ENCODE assay signal across 15 cellular contexts in genomic region chr13:46523972-46524737, GRCh38. TPM values are rescaled to one million over a fixed set of nuclear protein-coding genes. Genes with fewer than 3 reads are reported as not detected.
DNase-seq lines count a peak whose midpoint lies in the region; ATAC-seq, FAIRE-seq and TF ChIP-seq lines count a peak whose summit lies in the region.
"Had no signal": no experiment of that assay in that cellular context is flagged by ENCODE, and none has a peak within 500 bp of the region (broad histone marks: within the 10 kb centered on the region; RNA-seq: fewer than 3 reads in every experiment).

No MANE protein-coding gene starts in this region.

- DNase-seq in PC-3: peak; percentile 7
- DNase-seq in fibroblast of pulmonary artery (ENCODE audit: low read depth): peak; percentile 84
- DNase-seq in HepG2 (ENCODE audit: low spot score): no peak
- peak; percentile 59 for DNase-seq in superior temporal gyrus (ENCODE audit: extremely low spot score)
- no peak for DNase-seq in left colon
- DNase-seq in middle frontal gyrus (ENCODE audit: extremely low spot score, low spot score): no peak
- no peak for DNase-seq in DMS79 treated with DMSO at 0.1 percent for 48 hours (lab: John Stamatoyannopoulos, UW)
- DNase-seq: activated CD4-positive, CD25-positive, alpha-beta regulatory T cell treated with anti-CD3 and anti-CD28 coated beads, Interleukin-2, amount 50 U/mL, for 72 hours; activated naive CD4-positive, alpha-beta T cell; Karpas-422; NCI-H1417; NCI-H2227 treated with DMSO at 0.1 percent for 48 hours; psoas muscle; SIG-M5 had no signal

- no peak for TF ChIP-seq POLR2A in HepG2 (IDR thresholded peaks at IDR 0.05; ENCODE audit: insufficient read depth in 1 of 2, low read depth in 2 of 2, low read length in 2 of 2)

- no peak overlapping the region for H3K4me2 ChIP-seq in PC-3 (ENCODE audit: low read length)
- H3K4me2 ChIP-seq in HepG2 (ENCODE audit: low read depth, low read length): no peak overlapping the region

- TF ChIP-seq EP300 in HepG2 (IDR thresholded peaks at IDR 0.05; ENCODE audit: low read depth in 2 of 2, low read length in 2 of 2) (no peak), HepG2 (CRISPR knock-in tag; IDR thresholded peaks at IDR 0.05; ENCODE audit: borderline replicate concordance) (no peak)

- WGBS in HepG2 (ENCODE audit: low lambda C conversion rate): 15% methylated on average over 2 of the region's 2 CpGs

- no peak overlapping the region for H3K27ac ChIP-seq in PC-3 (ENCODE audit: low read length)
- H3K27ac ChIP-seq in HepG2 (ENCODE audit: extremely low read length, insufficient read depth, low read length): no peak overlapping the region
- H3K27ac ChIP-seq: gastroesophageal sphincter, psoas muscle had no signal

- FAIRE-seq in HepG2 (lab: Jason Lieb, UNC): no peak

- ATAC-seq in PC-3: no peak
- ATAC-seq in HepG2: no peak
- ATAC-seq in left colon: no peak
- ATAC-seq: gastroesophageal sphincter, psoas muscle had no signal

- H3K9me2 ChIP-seq in PC-3 (replicated peaks; ENCODE audit: low read length): no peaks in the 10 kb centered on the region

- H3K27me3 ChIP-seq in PC-3 (ENCODE audit: low read length) (no peaks in the 10 kb centered on the region), HepG2 (ENCODE audit: control insufficient read depth in 1 of 2, insufficient read depth in 2 of 2, low read length in 2 of 2) (no peaks in the 10 kb centered on the region; a peak in 2 of 5 replicates)
- H3K27me3 ChIP-seq: gastroesophageal sphincter had no signal

- no peaks in the 10 kb centered on the region for H3F3A ChIP-seq in PC-3 (ENCODE audit: low read length, unreplicated experiment)

- H3K4me3 ChIP-seq in PC-3 (ENCODE audit: low read length) (no peak overlapping the region), fibroblast of pulmonary artery (replicated peaks; ENCODE audit: low read depth, low read length) (no peak overlapping the region), HepG2 (replicated peaks in 1 of 3; ENCODE audit: insufficient read depth in 1 of 3, low read depth in 2 of 3, low read length in 3 of 3) (no peak overlapping the region)
- H3K4me3 ChIP-seq: gastroesophageal sphincter, psoas muscle had no signal

- H2AFZ ChIP-seq in PC-3 (ENCODE audit: low read length) (no peak overlapping the region), HepG2 (ENCODE audit: low read length) (no peak overlapping the region)

- no TSS peak for BruUV-seq in PC-3 (replicated peaks; lab: Mats Ljungman, UMichigan)
- no TSS peak for BruUV-seq in HepG2 (replicated peaks; lab: Mats Ljungman, UMichigan)

- TF ChIP-seq CTCF in PC-3 (conservative IDR thresholded peaks at IDR 0.05; ENCODE audit: low read depth, low read length) (no peak), fibroblast of pulmonary artery (IDR thresholded peaks at IDR 0.05; ENCODE audit: low read length, missing control alignments) (no peak), HepG2 (CRISPR knock-in tag; IDR thresholded peaks at IDR 0.05) (no peak)

- TF ChIP-seq RAD21 in HepG2 (CRISPR knock-in tag; IDR thresholded peaks at IDR 0.05): no peak

- H3K79me2 ChIP-seq in PC-3 (ENCODE audit: low read length) (no peaks in the 10 kb centered on the region), HepG2 (ENCODE audit: insufficient read depth, low read length) (no peaks in the 10 kb centered on the region)

- intact Hi-C loops in PC-3 (cut with micrococcal nuclease) (no loop called here), HepG2 (cut with micrococcal nuclease; ENCODE audit: unreplicated experiment) (no loop called here), left colon (cut with DNase I, micrococcal nuclease) (no loop called here)

- POLR2A ChIA-PET in PC-3 (lab: Charles Lee; ENCODE audit: unreplicated experiment): no interaction called here
- POLR2A ChIA-PET in HepG2 (lab: Yijun Ruan, JAX): no interaction called here

- H3K4me1 ChIP-seq in PC-3 (ENCODE audit: insufficient read depth, low read length): peaks cover 9% of the 10 kb centered on the region; the same call in 1 of the 2 replicates
- H3K4me1 ChIP-seq in HepG2 (ENCODE audit: insufficient read depth, low read length): no peaks in the 10 kb centered on the region
- H3K4me1 ChIP-seq: psoas muscle had no signal

- H3K9me3 ChIP-seq in PC-3 (ENCODE audit: low read length) (no peaks in the 10 kb centered on the region), HepG2 (ENCODE audit: low read length) (peaks cover 8% of the 10 kb centered on the region)
- H3K9me3 ChIP-seq: psoas muscle had no signal

- no peak overlapping the region for H3K9ac ChIP-seq in PC-3 (ENCODE audit: low read length)
- H3K9ac ChIP-seq in HepG2 (ENCODE audit: insufficient read depth, low read depth, low read length): no peak overlapping the region

- in situ Hi-C loops in HepG2 (cut with HindIII; ENCODE audit: extremely low pct_ligation_motif_present, low pct_unique_long_range_greater_than_20kb): no loop called here

- CTCF ChIA-PET in PC-3 (lab: Charles Lee): no interaction called here
- CTCF ChIA-PET in HepG2 (lab: Yijun Ruan, JAX; ENCODE audit: low intra/inter-chr PET ratio, low total read pairs): no interaction called here

- H4K20me1 ChIP-seq in PC-3 (ENCODE audit: low read length) (no peaks in the 10 kb centered on the region), HepG2 (ENCODE audit: insufficient read depth, low read length) (no peaks in the 10 kb centered on the region)

- no peaks in the 10 kb centered on the region for H3K36me3 ChIP-seq in PC-3 (ENCODE audit: low read depth, low read length)
- no peaks in the 10 kb centered on the region for H3K36me3 ChIP-seq in HepG2 (replicated peaks in 1 of 2; ENCODE audit: control insufficient read depth in 1 of 2, insufficient read depth in 2 of 2, low read length in 2 of 2)
- H3K36me3 ChIP-seq: gastroesophageal sphincter had no signal

TF ChIP-seq in HepG2, 621 proteins besides CTCF, POLR2A, EP300 and RAD21:
- TF ChIP-seq MAFF (IDR thresholded peaks at IDR 0.05; ENCODE audit: low read depth, low read length): 0 out of 2 replicates have a peak, but pooled peaks have one; percentile 28
- TF ChIP-seq MAFK (conservative IDR thresholded peaks at IDR 0.05 in 1 of 2, IDR thresholded peaks at IDR 0.05 in 1 of 2; ENCODE audit: low read length in 2 of 2): peak; percentile 28 to 51; a peak in 3 of 4 replicates
- no peak for TF ChIP-seq ZNF143 (CRISPR knock-in tag; IDR thresholded peaks at IDR 0.05)

RNA-seq across cellular contexts. Expression of gene LRCH1, which starts 28.8 kb away (rescaled TPM):
- total RNA-seq in PC-3 (2014; rRNA removed): 4.3 and 7.8 TPM in 2 replicates
- 4.1 and 6.6 TPM in 2 replicates for total RNA-seq in HepG2 (2016; rRNA removed; fragmentation: Illumina TruSeq; extraction: Trizol)
- total RNA-seq in HepG2 (2016; cell fraction: cytosol; rRNA removed; fragmentation: Illumina TruSeq; extraction: Trizol; ENCODE audit: low read depth): 2.2 and 2.4 TPM in 2 replicates
- total RNA-seq in HepG2 (2016; cell fraction: insoluble cytoplasmic fraction; rRNA removed; fragmentation: Illumina TruSeq; extraction: Trizol): 4.2 and 6.0 TPM in 2 replicates
- 3.5 and 3.9 TPM in 2 replicates for total RNA-seq in HepG2 (2016; cell fraction: membrane; rRNA removed; fragmentation: Illumina TruSeq; extraction: Trizol)
- total RNA-seq in HepG2 (2016; cell fraction: nucleus; rRNA removed; fragmentation: Illumina TruSeq; extraction: Trizol): 10.2 and 12.6 TPM in 2 replicates
- 9.2 and 12.6 TPM in 2 replicates for polyA plus RNA-seq in HepG2 (2011; rRNA removed)
- 4.7 and 5.6 TPM in 2 replicates for polyA plus RNA-seq in HepG2 (2011; cell fraction: cytosol; rRNA removed)
- polyA plus RNA-seq in HepG2 (2011; cell fraction: nucleus; rRNA removed): 9.3 and 10.3 TPM in 2 replicates
- polyA plus RNA-seq in HepG2 (2012): 7.8 and 9.2 TPM in 2 replicates
- polyA plus RNA-seq in HepG2 (2016; cell fraction: cytosol; fragmentation: Illumina TruSeq; extraction: Trizol; ENCODE audit: low read depth): 0.29 and 0.41 TPM in 2 replicates
- 6.5 and 7.8 TPM in 2 replicates for polyA plus RNA-seq in HepG2 (2016; cell fraction: insoluble cytoplasmic fraction; fragmentation: Illumina TruSeq; extraction: Trizol; ENCODE audit: low read depth)
- 1.3 and 1.7 TPM in 2 replicates for polyA plus RNA-seq in HepG2 (2016; cell fraction: membrane; fragmentation: Illumina TruSeq; extraction: Trizol; ENCODE audit: low read depth)
- 9.3 TPM in 2 replicates for polyA plus RNA-seq in HepG2 (2016; cell fraction: nucleus; fragmentation: Illumina TruSeq; extraction: Trizol; ENCODE audit: insufficient read depth, low read depth)
- polyA minus RNA-seq in HepG2 (2011; rRNA and poly(A)+ RNA removed; ENCODE audit: low replicate concordance): 10.6 and 13.7 TPM in 2 replicates
- polyA minus RNA-seq in HepG2 (2011; cell fraction: cytosol; rRNA and poly(A)+ RNA removed): 8.0 and 9.5 TPM in 2 replicates
- polyA minus RNA-seq in HepG2 (2011; cell fraction: nucleus; rRNA and poly(A)+ RNA removed): 54.5 and 56.4 TPM in 2 replicates
- 10 to 100 TPM; 13.9 to 17.9 TPM for total RNA-seq in left colon

Comparison
In these comparisons a context has a peak if more than half of its experiments do, and no peak if none do; other contexts are left out.
1. DNase-seq: peak in PC-3 (single experiment), fibroblast of pulmonary artery (single experiment) and superior temporal gyrus (single experiment); none in HepG2 (single experiment), left colon (0 of 2), middle frontal gyrus (single experiment) and DMS79 treated with DMSO at 0.1 percent for 48 hours (single experiment).